ENCODE assay signal across 8 cellular contexts in genomic region chr2:68715353-68716041, GRCh38. TPM values are rescaled to one million over a fixed set of nuclear protein-coding genes. Genes with fewer than 3 reads are reported as not detected.
DNase-seq lines count a peak whose midpoint lies in the region; FAIRE-seq lines count a peak whose summit lies in the region.

No MANE protein-coding gene starts in this region.

- no peak overlapping the region for H3K4me3 Mint-ChIP-seq in dendritic cell treated with granulocyte-macrophage colony-stimulating factor and Interleukin-4, amounts not matched to agents 40 ng/mL and 50 ng/mL, for 4 days

- no peaks in the 10 kb centered on the region for H3K36me3 Mint-ChIP-seq in dendritic cell treated with granulocyte-macrophage colony-stimulating factor and Interleukin-4, amounts not matched to agents 40 ng/mL and 50 ng/mL, for 4 days (ENCODE audit: low read depth)

- H3K79me2 ChIP-seq in GM23248 (ENCODE audit: insufficient read depth), result no peaks in the 10 kb centered on the region
- no peaks in the 10 kb centered on the region for H3K79me2 ChIP-seq in Karpas-422 (ENCODE audit: low read length)

- no peak overlapping the region for H2AFZ ChIP-seq in GM23248
- H2AFZ ChIP-seq in Karpas-422 (ENCODE audit: low read length), result peak overlapping the region; percentile 59

- H3K36me3 ChIP-seq in GM23248 (ENCODE audit: low read depth) (no peaks in the 10 kb centered on the region), Karpas-422 (ENCODE audit: insufficient read depth, low read length) (no peaks in the 10 kb centered on the region)

- 23 to 24% methylated on average over 13 of the region's 13 CpGs for WGBS in GM23248 (ENCODE audit: low coverage in 1 of 2, low lambda C conversion rate in 2 of 2, missing lambda C conversion rate in 2 of 2), 2 experiments

- H3K9me2 ChIP-seq in GM23248 (ENCODE audit: insufficient read depth) (no peaks in the 10 kb centered on the region), Karpas-422 (replicated peaks; ENCODE audit: insufficient read depth, low read length) (no peaks in the 10 kb centered on the region)

- intact Hi-C loops in dendritic cell treated with granulocyte-macrophage colony-stimulating factor and Interleukin-4, amounts not matched to agents 40 ng/mL and 50 ng/mL, for 4 days (cut with micrococcal nuclease), result loop anchor here (1.0 kb wide), 1 partner anchor 17 kb away; no protein-coding TSS in a partner anchor

- H3K4me1 ChIP-seq in GM23248 (ENCODE audit: insufficient read depth), result no peaks in the 10 kb centered on the region
- peaks cover 58% of the 10 kb centered on the region for H3K4me1 ChIP-seq in Karpas-422 (ENCODE audit: low read length)

- H3K4me1 Mint-ChIP-seq in dendritic cell treated with granulocyte-macrophage colony-stimulating factor and Interleukin-4, amounts not matched to agents 40 ng/mL and 50 ng/mL, for 4 days (ENCODE audit: low read depth), result peaks cover 50% of the 10 kb centered on the region

- H3K9me3 ChIP-seq in GM23248 (ENCODE audit: low read depth) (no peaks in the 10 kb centered on the region), Karpas-422 (ENCODE audit: low read length) (no peaks in the 10 kb centered on the region)

- DNase-seq in activated CD8-positive, alpha-beta memory T cell treated with anti-CD3 and anti-CD28 coated beads for 24 hours, result peak; percentile 75
- no peak for DNase-seq in activated CD8-positive, alpha-beta memory T cell treated with anti-CD3 and anti-CD28 coated beads, Interleukin-2, amount 50 U/mL, for 4 hours
- DNase-seq in GM23248, result peak; percentile 63
- peak; percentile 96 for DNase-seq in Karpas-422
- peak; percentile 9 to 28 for DNase-seq in SW 1271 (lab: John Stamatoyannopoulos, UW)
- DNase-seq in lung microvascular endothelial cell (ENCODE audit: low read depth in 2 of 2), result peak; percentile 60 to 70
- no peak for DNase-seq in frontal cortex (ENCODE audit: low spot score in 2 of 2)

- H3K4me2 ChIP-seq in GM23248 (ENCODE audit: unreplicated experiment), result no peak overlapping the region
- H3K4me2 ChIP-seq in Karpas-422 (ENCODE audit: low read depth, low read length, poor library complexity, severe bottlenecking), result peak overlapping the region; percentile 64

- no peaks in the 10 kb centered on the region for H3K27me3 Mint-ChIP-seq in dendritic cell treated with granulocyte-macrophage colony-stimulating factor and Interleukin-4, amounts not matched to agents 40 ng/mL and 50 ng/mL, for 4 days

- H3K9ac ChIP-seq in GM23248 (no peak overlapping the region), Karpas-422 (ENCODE audit: low read length) (peak overlapping the region; percentile 42)

- no peaks in the 10 kb centered on the region for H3K9me3 Mint-ChIP-seq in dendritic cell treated with granulocyte-macrophage colony-stimulating factor and Interleukin-4, amounts not matched to agents 40 ng/mL and 50 ng/mL, for 4 days

- no peaks in the 10 kb centered on the region for H4K20me1 ChIP-seq in GM23248 (ENCODE audit: insufficient read depth)
- no peaks in the 10 kb centered on the region for H4K20me1 ChIP-seq in Karpas-422 (ENCODE audit: insufficient read depth, low read depth, low read length)

- in situ Hi-C loops in GM23248 (cut with MboI), result loop anchor here (25.0 kb wide), 1 partner anchor 228 kb away; no protein-coding TSS in a partner anchor

- no peaks in the 10 kb centered on the region for H3F3A ChIP-seq in GM23248 (ENCODE audit: insufficient read depth)

- no peak for FAIRE-seq in frontal cortex (lab: Jason Lieb, UNC)

- peak overlapping the region; percentile 85 for H3K27ac Mint-ChIP-seq in dendritic cell treated with granulocyte-macrophage colony-stimulating factor and Interleukin-4, amounts not matched to agents 40 ng/mL and 50 ng/mL, for 4 days

- H3K27me3 ChIP-seq in GM23248 (replicated peaks; ENCODE audit: insufficient read depth), result peaks cover 26% of the 10 kb centered on the region
- H3K27me3 ChIP-seq in Karpas-422 (ENCODE audit: low read length), result no peaks in the 10 kb centered on the region

- H3K27ac ChIP-seq in GM23248 (no peak overlapping the region), Karpas-422 (ENCODE audit: low read length) (peak overlapping the region; percentile 87)

- H3K4me3 ChIP-seq in GM23248 (no peak overlapping the region), Karpas-422 (ENCODE audit: low read length) (peak overlapping the region; percentile 27; the same call in 1 of the 2 replicates)

RNA-seq across cellular contexts. Expression of gene ARHGAP25, which starts 19.1 kb away (rescaled TPM):
- not detected in 2 replicates for total RNA-seq in GM23248 (2014; rRNA removed; shearing (Covaris generic))
- polyA plus RNA-seq in GM23248 (2016; fragmentation: Nextera tagmentation; extraction: Ambion mirVana), result not detected in 2 replicates
- total RNA-seq in Karpas-422 (2014; rRNA removed; shearing (Covaris generic); ENCODE audit: low replicate concordance), result 172 and 213 TPM in 2 replicates
- total RNA-seq in lung microvascular endothelial cell (8.9 and 10.1 TPM in 2 replicates), frontal cortex (1.2 TPM)

Comparison
In these comparisons a context has a peak if more than half of its experiments do, and no peak if none do; other contexts are left out.
1. DNase-seq: peak in activated CD8-positive, alpha-beta memory T cell treated with anti-CD3 and anti-CD28 coated beads for 24 hours (single experiment), GM23248 (single experiment), Karpas-422 (single experiment), SW 1271 (2 of 2) and lung microvascular endothelial cell (2 of 2); none in activated CD8-positive, alpha-beta memory T cell treated with anti-CD3 and anti-CD28 coated beads, Interleukin-2, amount 50 U/mL, for 4 hours (single experiment) and frontal cortex (0 of 2).
2. RNA of gene ARHGAP25, which starts 19.1 kb away (total RNA-seq): 172 to 213 TPM in Karpas-422; 8.9 to 10.1 TPM in lung microvascular endothelial cell, 1.2 TPM in frontal cortex (single experiment) and not detected in GM23248; every median in the first group is over 10 times any median in the second.